13 cellular contexts compared by ENCODE assay signal in genomic region chr6:42255050-42255449, GRCh38.
"Had no signal": no experiment of that assay in that cellular context is flagged by ENCODE, and none has a peak within 500 bp of the region (broad histone marks: within the 10 kb centered on the region; RNA-seq: fewer than 3 reads in every experiment).

No MANE protein-coding gene starts in this region.

- ATAC-seq: activated CD8-positive, alpha-beta memory T cell treated with anti-CD3 and anti-CD28 coated beads, Interleukin-2, amount 10 ng/mL, durations not matched to agents 7 days and 5 days; T-helper 17 cell had no signal

- H3K9ac ChIP-seq: neural progenitor cell, parathyroid adenoma had no signal

- H3K9me3 ChIP-seq: ascending aorta had no signal

- H3K79me2 ChIP-seq: parathyroid adenoma had no signal

- H3K4me1 ChIP-seq: ascending aorta had no signal

- H3K4me1 Mint-ChIP-seq: activated CD4-positive, alpha-beta T cell treated with anti-CD3 and anti-CD28 coated beads, Interleukin-2, amount 10 ng/mL, durations not matched to agents 7 days and 5 days; activated CD8-positive, alpha-beta memory T cell treated with anti-CD3 and anti-CD28 coated beads, Interleukin-2, amount 10 ng/mL, durations not matched to agents 7 days and 5 days; naive B cell had no signal

- H3K27me3 Mint-ChIP-seq: activated CD4-positive, alpha-beta T cell treated with anti-CD3 and anti-CD28 coated beads, Interleukin-2, amount 10 ng/mL, durations not matched to agents 7 days and 5 days; activated CD8-positive, alpha-beta memory T cell treated with anti-CD3 and anti-CD28 coated beads, Interleukin-2, amount 10 ng/mL, durations not matched to agents 7 days and 5 days; activated naive CD8-positive, alpha-beta T cell treated with anti-CD3 and anti-CD28 coated beads, Interleukin-2, amount 10 ng/mL, durations not matched to agents 7 days and 5 days; T-helper 17 cell had no signal

- H3K27ac Mint-ChIP-seq: activated CD4-positive, alpha-beta T cell treated with anti-CD3 and anti-CD28 coated beads, Interleukin-2, amount 10 ng/mL, durations not matched to agents 7 days and 5 days; activated CD8-positive, alpha-beta memory T cell treated with anti-CD3 and anti-CD28 coated beads, Interleukin-2, amount 10 ng/mL, durations not matched to agents 7 days and 5 days; activated naive CD8-positive, alpha-beta T cell treated with anti-CD3 and anti-CD28 coated beads, Interleukin-2, amount 10 ng/mL, durations not matched to agents 7 days and 5 days; endodermal cell; naive B cell; neural progenitor cell had no signal

- H3K4me3 ChIP-seq: ascending aorta, dorsolateral prefrontal cortex, neural progenitor cell had no signal

- H2AFZ ChIP-seq: neural progenitor cell, parathyroid adenoma had no signal

- H3K27me3 ChIP-seq: ascending aorta, dorsolateral prefrontal cortex, neural progenitor cell had no signal

- H3K27ac ChIP-seq: ascending aorta, dorsolateral prefrontal cortex, neural progenitor cell, parathyroid adenoma had no signal

- H3K36me3 Mint-ChIP-seq: naive B cell had no signal

- H3K9me3 Mint-ChIP-seq: activated CD4-positive, alpha-beta T cell treated with anti-CD3 and anti-CD28 coated beads, Interleukin-2, amount 10 ng/mL, durations not matched to agents 7 days and 5 days; activated naive CD8-positive, alpha-beta T cell treated with anti-CD3 and anti-CD28 coated beads, Interleukin-2, amount 10 ng/mL, durations not matched to agents 7 days and 5 days; endodermal cell; naive B cell; neural progenitor cell had no signal

- H3K4me2 ChIP-seq: neural progenitor cell had no signal

- H3K36me3 ChIP-seq: neural progenitor cell had no signal

- DNase-seq: activated CD4-positive, alpha-beta T cell treated with anti-CD3 and anti-CD28 coated beads, Interleukin-2, amount 10 ng/mL, durations not matched to agents 7 days and 5 days; activated CD8-positive, alpha-beta memory T cell treated with anti-CD3 and anti-CD28 coated beads, Interleukin-2, amount 10 ng/mL, durations not matched to agents 7 days and 5 days; activated naive CD8-positive, alpha-beta T cell treated with anti-CD3 and anti-CD28 coated beads, Interleukin-2, amount 10 ng/mL, durations not matched to agents 7 days and 5 days; dorsolateral prefrontal cortex; endodermal cell; islet precursor cell; naive B cell; stimulated activated CD4-positive, alpha-beta T cell treated with anti-CD3 and anti-CD28 coated beads, Interleukin-12 subunit alpha, Interleukin-12 subunit beta, amount 100 ng/mL, for 4 hours; stimulated activated CD4-positive, alpha-beta T cell treated with anti-CD3 and anti-CD28 coated beads, Interleukin-2, amount 100 ng/mL, for 24 hours; T-helper 17 cell had no signal

- H3K4me3 Mint-ChIP-seq: activated CD4-positive, alpha-beta T cell treated with anti-CD3 and anti-CD28 coated beads, Interleukin-2, amount 10 ng/mL, durations not matched to agents 7 days and 5 days; activated CD8-positive, alpha-beta memory T cell treated with anti-CD3 and anti-CD28 coated beads, Interleukin-2, amount 10 ng/mL, durations not matched to agents 7 days and 5 days; activated naive CD8-positive, alpha-beta T cell treated with anti-CD3 and anti-CD28 coated beads, Interleukin-2, amount 10 ng/mL, durations not matched to agents 7 days and 5 days; endodermal cell; naive B cell; neural progenitor cell; T-helper 17 cell had no signal
